16 cellular contexts compared by ENCODE assay signal in the genomic region with DNA sequence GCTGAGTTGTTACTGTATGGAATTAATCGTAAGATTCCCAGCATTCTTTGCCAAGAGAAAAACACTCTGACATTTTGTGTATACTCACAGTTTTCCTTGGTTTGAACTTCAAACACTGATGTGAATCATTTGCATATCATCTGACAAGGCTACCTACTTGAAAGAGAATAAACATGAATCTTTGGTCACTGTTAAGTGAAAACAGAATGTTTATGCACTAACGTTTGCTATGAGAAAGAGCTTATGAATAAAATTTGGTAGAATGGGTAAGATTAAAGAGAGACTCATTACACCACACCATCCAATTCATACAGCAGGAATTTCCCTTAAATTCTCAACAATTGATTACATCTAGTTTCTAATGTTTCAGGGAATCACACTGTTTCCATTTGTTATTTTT. TPM values are rescaled to one million over a fixed set of nuclear protein-coding genes. Genes with fewer than 3 reads are reported as not detected.
"Had no signal": no experiment of that assay in that cellular context is flagged by ENCODE, and none has a peak within 500 bp of the region (broad histone marks: within the 10 kb centered on the region; RNA-seq: fewer than 3 reads in every experiment).

No MANE protein-coding gene starts in this region.

- H3K27me3 Mint-ChIP-seq: activated CD4-positive, alpha-beta T cell treated with anti-CD3 and anti-CD28 coated beads, Interleukin-2, amount 10 ng/mL, durations not matched to agents 24 days and 14 days; activated naive CD8-positive, alpha-beta T cell; naive thymus-derived CD4-positive, alpha-beta T cell; stimulated activated naive B cell treated with anti-CD40 and anti-IgM and Interleukin-4, amounts not matched to agents 10 μg/mL and 1 μg/mL and 100 μg/mL, for 72 hours had no signal

- H3K4me1 Mint-ChIP-seq: activated CD4-positive, alpha-beta T cell treated with anti-CD3 and anti-CD28 coated beads, Interleukin-2, amount 10 ng/mL, durations not matched to agents 24 days and 14 days; naive thymus-derived CD4-positive, alpha-beta T cell had no signal

- ATAC-seq: mucosa of descending colon; naive thymus-derived CD4-positive, alpha-beta T cell; stimulated activated naive B cell treated with anti-CD40 and anti-IgM and Interleukin-4, amounts not matched to agents 10 μg/mL and 1 μg/mL and 100 μg/mL, for 72 hours had no signal

- H3K9me3 Mint-ChIP-seq: activated CD4-positive, alpha-beta T cell treated with anti-CD3 and anti-CD28 coated beads, Interleukin-2, amount 10 ng/mL, durations not matched to agents 24 days and 14 days; naive thymus-derived CD4-positive, alpha-beta T cell; stimulated activated naive B cell treated with anti-CD40 and anti-IgM and Interleukin-4, amounts not matched to agents 10 μg/mL and 1 μg/mL and 100 μg/mL, for 72 hours had no signal

- H3K27me3 ChIP-seq: cardiac muscle cell, tibial artery had no signal

- DNase-seq: activated CD4-positive, alpha-beta T cell treated with anti-CD3 and anti-CD28 coated beads, Interleukin-2, amount 10 ng/mL, durations not matched to agents 24 days and 14 days; activated gamma-delta T cell treated with Interleukin-2 at 50 U/mL for 16 hours; aorta; foreskin fibroblast; hypothalamus; left ventricle myocardium inferior; mucosa of descending colon; naive thymus-derived CD4-positive, alpha-beta T cell; stimulated activated CD4-positive, alpha-beta T cell treated with anti-CD3 and anti-CD28 coated beads, Interleukin-15, amount 100 ng/mL, for 24 hours; stimulated activated CD4-positive, alpha-beta T cell treated with anti-CD3 and anti-CD28 coated beads, Interleukin-4, amount 100 ng/mL, for 1 hour; stimulated activated naive B cell treated with anti-CD40 and anti-IgM and Interleukin-4, amounts not matched to agents 10 μg/mL and 1 μg/mL and 100 μg/mL, for 72 hours; T-helper 2 cell; tibial artery had no signal

- H3K36me3 Mint-ChIP-seq: activated naive CD8-positive, alpha-beta T cell; naive thymus-derived CD4-positive, alpha-beta T cell; stimulated activated naive B cell treated with anti-CD40 and anti-IgM and Interleukin-4, amounts not matched to agents 10 μg/mL and 1 μg/mL and 100 μg/mL, for 72 hours had no signal

- H3K27ac Mint-ChIP-seq: activated CD4-positive, alpha-beta T cell treated with anti-CD3 and anti-CD28 coated beads, Interleukin-2, amount 10 ng/mL, durations not matched to agents 24 days and 14 days; activated naive CD8-positive, alpha-beta T cell; naive thymus-derived CD4-positive, alpha-beta T cell; stimulated activated naive B cell treated with anti-CD40 and anti-IgM and Interleukin-4, amounts not matched to agents 10 μg/mL and 1 μg/mL and 100 μg/mL, for 72 hours had no signal

- H3K27ac ChIP-seq: cardiac muscle cell, left ventricle myocardium inferior, tibial artery had no signal

- H3K36me3 ChIP-seq: cardiac muscle cell, left ventricle myocardium inferior, tibial artery had no signal

- H3K4me3 ChIP-seq: cardiac muscle cell, left ventricle myocardium inferior, mucosa of descending colon, tibial artery had no signal

- H3K4me3 Mint-ChIP-seq: activated CD4-positive, alpha-beta T cell treated with anti-CD3 and anti-CD28 coated beads, Interleukin-2, amount 10 ng/mL, durations not matched to agents 24 days and 14 days; activated naive CD8-positive, alpha-beta T cell; naive thymus-derived CD4-positive, alpha-beta T cell; stimulated activated naive B cell treated with anti-CD40 and anti-IgM and Interleukin-4, amounts not matched to agents 10 μg/mL and 1 μg/mL and 100 μg/mL, for 72 hours had no signal

- H3K9me3 ChIP-seq: left ventricle myocardium inferior, mucosa of descending colon, tibial artery had no signal

- H3K4me1 ChIP-seq: left ventricle myocardium inferior, tibial artery had no signal

RNA-seq across cellular contexts. Expression of gene MACC1, which starts 46.6 kb away (rescaled TPM):
- total RNA-seq: activated CD4-positive, alpha-beta T cell treated with anti-CD3 and anti-CD28 coated beads, Interleukin-2, amount 10 ng/mL, durations not matched to agents 24 days and 14 days; dermis microvascular lymphatic vessel endothelial cell had no signal
- polyA plus RNA-seq: cardiac muscle cell had no signal
